In genomic region chr6:150450918-150451317, GRCh38 we compare ENCODE assay signal across 42 cellular contexts.
"Had no signal": no experiment of that assay in that cellular context is flagged by ENCODE, and none has a peak within 500 bp of the region (broad histone marks: within the 10 kb centered on the region; RNA-seq: fewer than 3 reads in every experiment).

No MANE protein-coding gene starts in this region.

- H3K27me3 ChIP-seq: ascending aorta had no signal

- DNase-seq: activated CD4-positive, alpha-beta memory T cell treated with anti-CD3 and anti-CD28 coated beads for 36 hours; activated CD4-positive, alpha-beta T cell treated with anti-CD3 and anti-CD28 coated beads for 1 hour; activated CD4-positive, alpha-beta T cell treated with anti-CD3 and anti-CD28 coated beads for 36 hours; activated CD4-positive, alpha-beta T cell treated with anti-CD3 and anti-CD28 coated beads for 48 hours; activated CD4-positive, alpha-beta T cell treated with anti-CD3 and anti-CD28 coated beads, Interleukin-2, amount 50 U/mL, for 1 hour; activated CD4-positive, alpha-beta T cell treated with anti-CD3 and anti-CD28 coated beads, Interleukin-2, amount 50 U/mL, for 4 hours; activated CD4-positive, CD25-positive, alpha-beta regulatory T cell; activated CD8-positive, alpha-beta memory T cell treated with anti-CD3 and anti-CD28 coated beads, Interleukin-2, amount 50 U/mL, for 4 hours; activated CD8-positive, alpha-beta T cell treated with anti-CD3 and anti-CD28 coated beads for 36 hours; activated effector memory CD4-positive, alpha-beta T cell treated with Interleukin-2 at 50 U/mL for 16 hours; activated gamma-delta T cell; activated naive CD4-positive, alpha-beta T cell treated with anti-CD3 and anti-CD28 coated beads, Interleukin-2, amount 10 ng/mL, durations not matched to agents 7 days and 5 days; activated naive CD4-positive, alpha-beta T cell treated with Interleukin-2 at 50 U/mL for 16 hours; activated naive CD8-positive, alpha-beta T cell treated with anti-CD3 and anti-CD28 coated beads, Interleukin-2, amount 10 ng/mL, durations not matched to agents 7 days and 5 days; activated naive CD8-positive, alpha-beta T cell treated with anti-CD3 and anti-CD28 coated beads, Interleukin-2, amount 50 U/mL, for 24 hours; activated T-cell treated with anti-CD3 and anti-CD28 coated beads for 4 hours; activated T-cell treated with anti-CD3 and anti-CD28 coated beads, Interleukin-2, amount 50 U/mL, for 1 hour; activated T-cell treated with anti-CD3 and anti-CD28 coated beads, Interleukin-2, amount 50 U/mL, for 4 hours; activated T-cell treated with anti-CD3 and anti-CD28 coated beads, Interleukin-2, amount 50 U/mL, for 72 hours; amygdala; anterior cingulate cortex; caudate nucleus; cerebellar nuclear complex; SW 1271; T-helper 1 cell; T-helper 2 cell; T-helper 9 cell; WERI-Rb-1 had no signal

- H3K9me3 Mint-ChIP-seq: activated CD4-positive, alpha-beta memory T cell treated with anti-CD3 and anti-CD28 coated beads for 36 hours; activated CD8-positive, alpha-beta T cell treated with anti-CD3 and anti-CD28 coated beads for 36 hours; activated naive CD4-positive, alpha-beta T cell treated with anti-CD3 and anti-CD28 coated beads, Interleukin-2, amount 10 ng/mL, durations not matched to agents 7 days and 5 days; activated naive CD4-positive, alpha-beta T cell treated with anti-CD3 and anti-CD28 coated beads, Interleukin-2, amount 50 U/mL, for 24 hours; activated naive CD8-positive, alpha-beta T cell treated with anti-CD3 and anti-CD28 coated beads, Interleukin-2, amount 10 ng/mL, durations not matched to agents 7 days and 5 days; activated naive CD8-positive, alpha-beta T cell treated with anti-CD3 and anti-CD28 coated beads, Interleukin-2, amount 50 U/mL, for 24 hours; activated T-cell treated with anti-CD3 and anti-CD28 coated beads, Interleukin-2, amount 50 U/mL, for 4 hours; activated T-cell treated with anti-CD3 and anti-CD28 coated beads, Interleukin-2, amount 50 U/mL, for 72 hours; activated T-helper 1 cell treated with anti-CD3 and anti-CD28 coated beads, Interleukin-12 subunit alpha, Interleukin-12 subunit beta, Interleukin-2, Interleukin-4 antibody, amounts not matched to agents 30 ng/mL and 10 ng/mL and 1 ng/mL, durations not matched to agents 14 hours and 24 hours and 36 hours; activated T-helper 2 cell treated with anti-CD3 and anti-CD28 coated beads, Interferon-gamma antibody, Interleukin-2, Interleukin-4, amounts not matched to agents 10 μg/mL and 5 μg/mL and 100 μg/mL, durations not matched to agents 14 hours and 24 hours and 36 hours; central memory CD8-positive, alpha-beta T cell; T-helper 1 cell treated with Interleukin-12 subunit alpha and Interleukin-12 subunit beta and Interleukin-4 antibody, amounts not matched to agents 30 μg/mL and 1 μg/mL, for 36 hours; T-helper 2 cell treated with Interferon-gamma antibody and Interleukin-4, amounts not matched to agents 5 μg/mL and 100 μg/mL, for 36 hours; WTC11 had no signal

- H3K4me1 Mint-ChIP-seq: activated CD4-positive, alpha-beta T cell treated with anti-CD3 and anti-CD28 coated beads for 36 hours; activated naive CD4-positive, alpha-beta T cell treated with anti-CD3 and anti-CD28 coated beads, Interleukin-2, amount 10 ng/mL, durations not matched to agents 7 days and 5 days; activated naive CD4-positive, alpha-beta T cell treated with anti-CD3 and anti-CD28 coated beads, Interleukin-2, amount 50 U/mL, for 24 hours; activated naive CD8-positive, alpha-beta T cell treated with anti-CD3 and anti-CD28 coated beads, Interleukin-2, amount 10 ng/mL, durations not matched to agents 7 days and 5 days; activated naive CD8-positive, alpha-beta T cell treated with anti-CD3 and anti-CD28 coated beads, Interleukin-2, amount 50 U/mL, for 24 hours; central memory CD8-positive, alpha-beta T cell had no signal

- H3K9me3 ChIP-seq: ascending aorta had no signal

- H3K4me1 ChIP-seq: ascending aorta had no signal

- ATAC-seq: activated CD4-positive, alpha-beta T cell treated with anti-CD3 and anti-CD28 coated beads for 36 hours; activated CD4-positive, CD25-positive, alpha-beta regulatory T cell treated with anti-CD3 and anti-CD28 coated beads, Interleukin-2, amount 50 U/mL, for 24 hours; activated CD8-positive, alpha-beta T cell treated with anti-CD3 and anti-CD28 coated beads for 36 hours; activated naive CD8-positive, alpha-beta T cell treated with anti-CD3 and anti-CD28 coated beads, Interleukin-2, amount 50 U/mL, for 24 hours; activated T-cell treated with anti-CD3 and anti-CD28 coated beads, Interleukin-2, amount 50 U/mL, for 4 hours; activated T-cell treated with anti-CD3 and anti-CD28 coated beads, Interleukin-2, amount 50 U/mL, for 72 hours; WTC11 had no signal

- H3K36me3 Mint-ChIP-seq: activated CD4-positive, alpha-beta memory T cell treated with anti-CD3 and anti-CD28 coated beads for 36 hours; activated naive CD4-positive, alpha-beta T cell treated with anti-CD3 and anti-CD28 coated beads, Interleukin-2, amount 10 ng/mL, durations not matched to agents 7 days and 5 days; activated naive CD4-positive, alpha-beta T cell treated with anti-CD3 and anti-CD28 coated beads, Interleukin-2, amount 50 U/mL, for 24 hours; activated naive CD8-positive, alpha-beta T cell; activated naive CD8-positive, alpha-beta T cell treated with anti-CD3 and anti-CD28 coated beads, Interleukin-2, amount 10 ng/mL, durations not matched to agents 7 days and 5 days; brain; WTC11 had no signal

- H3K36me3 ChIP-seq: ascending aorta, cardiac muscle cell, WERI-Rb-1 had no signal

- H3K27ac ChIP-seq: ascending aorta, WERI-Rb-1 had no signal

- H3K27ac Mint-ChIP-seq: activated CD4-positive, alpha-beta memory T cell treated with anti-CD3 and anti-CD28 coated beads for 36 hours; activated CD4-positive, alpha-beta T cell treated with anti-CD3 and anti-CD28 coated beads for 36 hours; activated CD8-positive, alpha-beta T cell treated with anti-CD3 and anti-CD28 coated beads for 36 hours; activated naive CD4-positive, alpha-beta T cell treated with anti-CD3 and anti-CD28 coated beads, Interleukin-2, amount 10 ng/mL, durations not matched to agents 7 days and 5 days; activated naive CD4-positive, alpha-beta T cell treated with anti-CD3 and anti-CD28 coated beads, Interleukin-2, amount 50 U/mL, for 24 hours; activated naive CD8-positive, alpha-beta T cell; activated naive CD8-positive, alpha-beta T cell treated with anti-CD3 and anti-CD28 coated beads, Interleukin-2, amount 10 ng/mL, durations not matched to agents 7 days and 5 days; activated naive CD8-positive, alpha-beta T cell treated with anti-CD3 and anti-CD28 coated beads, Interleukin-2, amount 50 U/mL, for 24 hours; activated T-cell treated with anti-CD3 and anti-CD28 coated beads, Interleukin-2, amount 50 U/mL, for 72 hours; activated T-helper 1 cell treated with anti-CD3 and anti-CD28 coated beads, Interleukin-12 subunit alpha, Interleukin-12 subunit beta, Interleukin-2, Interleukin-4 antibody, amounts not matched to agents 30 ng/mL and 10 ng/mL and 1 ng/mL, durations not matched to agents 14 hours and 24 hours and 36 hours; activated T-helper 2 cell treated with anti-CD3 and anti-CD28 coated beads, Interferon-gamma antibody, Interleukin-2, Interleukin-4, amounts not matched to agents 10 μg/mL and 5 μg/mL and 100 μg/mL, durations not matched to agents 14 hours and 24 hours and 36 hours; T-helper 1 cell treated with Interleukin-12 subunit alpha and Interleukin-12 subunit beta and Interleukin-4 antibody, amounts not matched to agents 30 μg/mL and 1 μg/mL, for 36 hours; T-helper 2 cell treated with Interferon-gamma antibody and Interleukin-4, amounts not matched to agents 5 μg/mL and 100 μg/mL, for 36 hours; WTC11 had no signal

- H3K4me3 ChIP-seq: ascending aorta, cardiac muscle cell had no signal

- H3K27me3 Mint-ChIP-seq: activated naive CD8-positive, alpha-beta T cell had no signal

- H3K4me3 Mint-ChIP-seq: activated CD4-positive, alpha-beta memory T cell treated with anti-CD3 and anti-CD28 coated beads for 36 hours; activated CD4-positive, alpha-beta T cell treated with anti-CD3 and anti-CD28 coated beads for 36 hours; activated CD8-positive, alpha-beta T cell treated with anti-CD3 and anti-CD28 coated beads for 36 hours; activated naive CD4-positive, alpha-beta T cell treated with anti-CD3 and anti-CD28 coated beads, Interleukin-2, amount 10 ng/mL, durations not matched to agents 7 days and 5 days; activated naive CD4-positive, alpha-beta T cell treated with anti-CD3 and anti-CD28 coated beads, Interleukin-2, amount 50 U/mL, for 24 hours; activated naive CD8-positive, alpha-beta T cell; activated naive CD8-positive, alpha-beta T cell treated with anti-CD3 and anti-CD28 coated beads, Interleukin-2, amount 10 ng/mL, durations not matched to agents 7 days and 5 days; activated naive CD8-positive, alpha-beta T cell treated with anti-CD3 and anti-CD28 coated beads, Interleukin-2, amount 50 U/mL, for 24 hours; activated T-cell treated with anti-CD3 and anti-CD28 coated beads, Interleukin-2, amount 50 U/mL, for 4 hours; activated T-cell treated with anti-CD3 and anti-CD28 coated beads, Interleukin-2, amount 50 U/mL, for 72 hours; activated T-helper 1 cell treated with anti-CD3 and anti-CD28 coated beads, Interleukin-12 subunit alpha, Interleukin-12 subunit beta, Interleukin-2, Interleukin-4 antibody, amounts not matched to agents 30 ng/mL and 10 ng/mL and 1 ng/mL, durations not matched to agents 14 hours and 24 hours and 36 hours; brain; central memory CD8-positive, alpha-beta T cell; T-helper 1 cell treated with Interleukin-12 subunit alpha and Interleukin-12 subunit beta and Interleukin-4 antibody, amounts not matched to agents 30 μg/mL and 1 μg/mL, for 36 hours; T-helper 2 cell treated with Interferon-gamma antibody and Interleukin-4, amounts not matched to agents 5 μg/mL and 100 μg/mL, for 36 hours; WTC11 had no signal

- FAIRE-seq: bronchial epithelial cell, TTC549 had no signal
